1 cellular context compared by ENCODE assay signal in the genomic region with DNA sequence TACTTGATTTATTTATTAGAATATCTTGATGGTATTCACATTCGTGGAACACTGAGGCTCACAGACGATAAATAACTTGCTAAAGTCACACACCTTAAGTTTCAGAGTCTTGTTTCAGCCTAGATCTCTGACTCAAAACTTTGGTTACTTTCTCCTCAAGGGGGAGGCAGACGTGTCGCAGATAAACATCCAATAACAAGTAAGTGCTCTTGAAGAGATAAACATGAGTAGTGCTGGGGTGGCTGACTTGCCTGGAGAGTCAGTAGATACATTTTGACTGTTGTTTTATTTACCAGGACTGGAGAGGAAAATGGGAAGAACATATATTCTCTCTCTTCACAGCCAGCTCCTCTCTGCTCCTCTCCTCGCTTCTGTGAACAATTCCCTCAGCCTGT.
TF ChIP-seq lines count a peak whose summit lies in the region.

No MANE protein-coding gene starts in this region.

TF ChIP-seq in H1, 55 proteins besides CTCF, POLR2A, EP300 and RAD21:
- TF ChIP-seq, protein P1, sequence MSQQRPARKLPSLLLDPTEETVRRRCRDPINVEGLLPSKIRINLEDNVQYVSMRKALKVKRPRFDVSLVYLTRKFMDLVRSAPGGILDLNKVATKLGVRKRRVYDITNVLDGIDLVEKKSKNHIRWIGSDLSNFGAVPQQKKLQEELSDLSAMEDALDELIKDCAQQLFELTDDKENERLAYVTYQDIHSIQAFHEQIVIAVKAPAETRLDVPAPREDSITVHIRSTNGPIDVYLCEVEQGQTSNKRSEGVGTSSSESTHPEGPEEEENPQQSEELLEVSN (IDR thresholded peaks at IDR 0.05), result no peak
- no peak for TF ChIP-seq NANOG (IDR thresholded peaks at IDR 0.05; ENCODE audit: insufficient read depth, low read depth, low read length, poor library complexity, severe bottlenecking)
- no peak for TF ChIP-seq SP4 (IDR thresholded peaks at IDR 0.05; ENCODE audit: low read length)
- TF ChIP-seq SP2 (IDR thresholded peaks at IDR 0.05; ENCODE audit: low read length), result no peak
- TF ChIP-seq, protein P2, sequence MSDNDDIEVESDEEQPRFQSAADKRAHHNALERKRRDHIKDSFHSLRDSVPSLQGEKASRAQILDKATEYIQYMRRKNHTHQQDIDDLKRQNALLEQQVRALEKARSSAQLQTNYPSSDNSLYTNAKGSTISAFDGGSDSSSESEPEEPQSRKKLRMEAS (IDR thresholded peaks at IDR 0.05), result no peak
- TF ChIP-seq BRCA1 (IDR thresholded peaks at IDR 0.05; ENCODE audit: low read depth, low read length), result no peak
- TF ChIP-seq, protein P3, sequence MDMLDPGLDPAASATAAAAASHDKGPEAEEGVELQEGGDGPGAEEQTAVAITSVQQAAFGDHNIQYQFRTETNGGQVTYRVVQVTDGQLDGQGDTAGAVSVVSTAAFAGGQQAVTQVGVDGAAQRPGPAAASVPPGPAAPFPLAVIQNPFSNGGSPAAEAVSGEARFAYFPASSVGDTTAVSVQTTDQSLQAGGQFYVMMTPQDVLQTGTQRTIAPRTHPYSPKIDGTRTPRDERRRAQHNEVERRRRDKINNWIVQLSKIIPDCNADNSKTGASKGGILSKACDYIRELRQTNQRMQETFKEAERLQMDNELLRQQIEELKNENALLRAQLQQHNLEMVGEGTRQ (IDR thresholded peaks at IDR 0.05; ENCODE audit: low read length), result no peak
- TF ChIP-seq CHD2 (IDR thresholded peaks at IDR 0.05; ENCODE audit: low read length), result no peak
- TF ChIP-seq KDM4A (IDR thresholded peaks at IDR 0.05; ENCODE audit: low read depth, low read length, severe bottlenecking), result no peak
- TF ChIP-seq NRF1 (IDR thresholded peaks at IDR 0.05; ENCODE audit: low read depth, low read length), result no peak
- TF ChIP-seq SRF (IDR thresholded peaks at IDR 0.05; ENCODE audit: low read depth, low read length), result no peak
